Comparison of ENCODE assay signal across 1 cellular context in genomic region chr17:50532452-50533024, GRCh38.
TF ChIP-seq lines count a peak whose summit lies in the region.

TSS of gene EPN3 (plus strand) at chr17:50532735. CDS start at chr17:50536557, 3,822 bp downstream.

TF ChIP-seq in IMR-90, 13 proteins besides CTCF, POLR2A, EP300 and RAD21 (continued from another document):
- no peak for TF ChIP-seq SMC3 (IDR thresholded peaks at IDR 0.05; ENCODE audit: low read depth, low read length)
- no peak for TF ChIP-seq ELK1 (IDR thresholded peaks at IDR 0.05; ENCODE audit: borderline replicate concordance, low read depth, low read length)
